Comparison of ENCODE assay signal across 1 cellular context in genomic region chr1:68225781-68226180, GRCh38.
TF ChIP-seq lines count a peak whose summit lies in the region.

No MANE protein-coding gene starts in this region.

TF ChIP-seq in IMR-90, 13 proteins besides CTCF, POLR2A, EP300 and RAD21 (continued from another document):
- TF ChIP-seq USF2 (IDR thresholded peaks at IDR 0.05; ENCODE audit: low read depth, low read length), result no peak
- no peak for TF ChIP-seq BHLHE40 (IDR thresholded peaks at IDR 0.05; ENCODE audit: low read depth, low read length)
